ENCODE assay signal across 27 cellular contexts in the genomic region with DNA sequence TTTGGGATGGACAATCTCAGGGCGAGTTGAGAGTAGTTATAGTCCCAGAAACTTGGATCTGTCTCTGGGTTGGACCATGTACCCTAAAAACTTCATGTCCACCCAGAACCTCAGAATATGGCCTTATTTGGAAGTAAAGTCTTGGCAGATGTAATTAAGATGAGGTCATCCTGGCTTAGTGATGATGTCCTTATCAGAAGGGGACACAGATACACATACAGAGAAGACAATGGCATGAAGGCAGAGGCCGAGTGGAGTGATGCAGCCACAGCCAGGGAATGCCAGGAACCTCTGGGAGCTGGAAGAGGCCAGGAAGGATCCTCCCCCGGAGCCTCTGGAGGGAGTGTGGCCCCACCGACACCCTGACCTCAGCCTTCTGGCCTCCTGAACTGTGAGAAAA.
"Had no signal": no experiment of that assay in that cellular context is flagged by ENCODE, and none has a peak within 500 bp of the region (broad histone marks: within the 10 kb centered on the region; RNA-seq: fewer than 3 reads in every experiment).

No MANE protein-coding gene starts in this region.

- H3K4me1 ChIP-seq: adrenal gland, ascending aorta, breast epithelium, esophagus muscularis mucosa had no signal

- ATAC-seq: activated CD4-positive, alpha-beta T cell treated with anti-CD3 and anti-CD28 coated beads for 36 hours; activated CD8-positive, alpha-beta memory T cell treated with anti-CD3 and anti-CD28 coated beads, Interleukin-2, amount 10 ng/mL, durations not matched to agents 7 days and 5 days; activated CD8-positive, alpha-beta T cell treated with anti-CD3 and anti-CD28 coated beads, Interleukin-2, amount 10 ng/mL, durations not matched to agents 7 days and 5 days; activated naive CD8-positive, alpha-beta T cell treated with anti-CD3 and anti-CD28 coated beads, Interleukin-2, amount 50 U/mL, for 24 hours; effector memory CD8-positive, alpha-beta T cell had no signal

- H3K27me3 ChIP-seq: adrenal gland, ascending aorta, breast epithelium, cardiac muscle cell, dorsolateral prefrontal cortex, esophagus muscularis mucosa had no signal

- H3K27ac ChIP-seq: adrenal gland, ascending aorta, breast epithelium, cardiac muscle cell, coronary artery, dorsolateral prefrontal cortex, esophagus muscularis mucosa had no signal

- FAIRE-seq: frontal cortex had no signal

- H3K36me3 ChIP-seq: adrenal gland, ascending aorta, breast epithelium, cardiac muscle cell, esophagus muscularis mucosa had no signal

- DNase-seq: activated CD4-positive, alpha-beta memory T cell treated with anti-CD3 and anti-CD28 coated beads for 36 hours; activated CD4-positive, alpha-beta T cell treated with anti-CD3 and anti-CD28 coated beads for 36 hours; activated CD4-positive, alpha-beta T cell treated with anti-CD3 and anti-CD28 coated beads, Interleukin-2, amount 10 ng/mL, durations not matched to agents 24 days and 14 days; activated CD4-positive, CD25-positive, alpha-beta regulatory T cell; activated CD4-positive, CD25-positive, alpha-beta regulatory T cell treated with anti-CD3 and anti-CD28 coated beads, Interleukin-2, amount 50 U/mL, for 72 hours; activated CD8-positive, alpha-beta memory T cell treated with anti-CD3 and anti-CD28 coated beads, Interleukin-2, amount 10 ng/mL, durations not matched to agents 7 days and 5 days; activated CD8-positive, alpha-beta memory T cell treated with anti-CD3 and anti-CD28 coated beads, Interleukin-2, amount 50 U/mL, for 4 hours; activated CD8-positive, alpha-beta T cell treated with anti-CD3 and anti-CD28 coated beads, Interleukin-2, amount 10 ng/mL, durations not matched to agents 7 days and 5 days; activated effector memory CD4-positive, alpha-beta T cell treated with anti-CD3 and anti-CD28 coated beads, Interleukin-2, amount 50 U/mL, for 16 hours; activated naive CD4-positive, alpha-beta T cell treated with anti-CD3 and anti-CD28 coated beads for 36 hours; activated naive CD8-positive, alpha-beta T cell treated with anti-CD3 and anti-CD28 coated beads for 36 hours; activated naive CD8-positive, alpha-beta T cell treated with anti-CD3 and anti-CD28 coated beads, Interleukin-2, amount 50 U/mL, for 24 hours; activated T-cell treated with anti-CD3 and anti-CD28 coated beads, Interleukin-2, amount 50 U/mL, for 1 hour; activated T-cell treated with anti-CD3 and anti-CD28 coated beads, Interleukin-2, amount 50 U/mL, for 48 hours; adrenal gland; amygdala; dorsolateral prefrontal cortex; effector memory CD8-positive, alpha-beta T cell; erythroblast; foreskin fibroblast; T-helper 2 cell had no signal

- H3K4me3 ChIP-seq: adrenal gland, ascending aorta, breast epithelium, cardiac muscle cell, coronary artery, dorsolateral prefrontal cortex, esophagus muscularis mucosa had no signal

- H3K9me3 ChIP-seq: adrenal gland, ascending aorta, breast epithelium, esophagus muscularis mucosa had no signal
